In the genomic region with DNA sequence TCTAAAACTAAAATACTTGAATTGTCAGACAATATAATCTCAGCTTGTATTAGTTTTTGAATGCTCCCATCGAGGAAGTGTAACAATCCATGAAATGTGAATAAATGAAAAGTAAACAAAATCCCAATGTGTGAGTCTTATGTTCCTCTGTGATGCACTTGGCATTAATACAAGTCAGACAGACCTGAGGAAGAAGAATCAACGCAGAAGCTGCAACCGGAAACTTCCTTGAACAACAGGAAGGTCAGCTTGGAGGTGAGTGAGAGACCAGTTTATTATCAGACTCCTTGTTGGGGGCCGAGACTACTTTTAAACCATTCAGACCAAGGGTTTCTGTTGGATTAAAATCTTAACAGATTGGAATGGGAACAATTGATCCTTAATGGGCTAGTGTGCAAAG, we compare ENCODE assay signal across 1 cellular context.
TF ChIP-seq lines count a peak whose summit lies in the region.

No MANE protein-coding gene starts in this region.

TF ChIP-seq in K562, 482 proteins besides CTCF, POLR2A, EP300 and RAD21:
- TF ChIP-seq SIRT6 (IDR thresholded peaks at IDR 0.05; ENCODE audit: low read depth, low read length) (no peak), ZNF717 (CRISPR knock-in tag; IDR thresholded peaks at IDR 0.05) (no peak), ZFPM2 (CRISPR knock-in tag; IDR thresholded peaks at IDR 0.05) (no peak), RBM14 (IDR thresholded peaks at IDR 0.05; ENCODE audit: borderline replicate concordance, insufficient read depth, low read depth, low read length) (no peak), ZNF274 (IDR thresholded peaks at IDR 0.05; ENCODE audit: borderline replicate concordance, low read depth, low read length) (no peak), FIP1L1 (IDR thresholded peaks at IDR 0.05; ENCODE audit: low read depth, low read length, poor library complexity, severe bottlenecking) (no peak), MYNN (IDR thresholded peaks at IDR 0.05) (no peak), MYNN (CRISPR knock-in tag; IDR thresholded peaks at IDR 0.05) (no peak)
- TF ChIP-seq, protein P1, sequence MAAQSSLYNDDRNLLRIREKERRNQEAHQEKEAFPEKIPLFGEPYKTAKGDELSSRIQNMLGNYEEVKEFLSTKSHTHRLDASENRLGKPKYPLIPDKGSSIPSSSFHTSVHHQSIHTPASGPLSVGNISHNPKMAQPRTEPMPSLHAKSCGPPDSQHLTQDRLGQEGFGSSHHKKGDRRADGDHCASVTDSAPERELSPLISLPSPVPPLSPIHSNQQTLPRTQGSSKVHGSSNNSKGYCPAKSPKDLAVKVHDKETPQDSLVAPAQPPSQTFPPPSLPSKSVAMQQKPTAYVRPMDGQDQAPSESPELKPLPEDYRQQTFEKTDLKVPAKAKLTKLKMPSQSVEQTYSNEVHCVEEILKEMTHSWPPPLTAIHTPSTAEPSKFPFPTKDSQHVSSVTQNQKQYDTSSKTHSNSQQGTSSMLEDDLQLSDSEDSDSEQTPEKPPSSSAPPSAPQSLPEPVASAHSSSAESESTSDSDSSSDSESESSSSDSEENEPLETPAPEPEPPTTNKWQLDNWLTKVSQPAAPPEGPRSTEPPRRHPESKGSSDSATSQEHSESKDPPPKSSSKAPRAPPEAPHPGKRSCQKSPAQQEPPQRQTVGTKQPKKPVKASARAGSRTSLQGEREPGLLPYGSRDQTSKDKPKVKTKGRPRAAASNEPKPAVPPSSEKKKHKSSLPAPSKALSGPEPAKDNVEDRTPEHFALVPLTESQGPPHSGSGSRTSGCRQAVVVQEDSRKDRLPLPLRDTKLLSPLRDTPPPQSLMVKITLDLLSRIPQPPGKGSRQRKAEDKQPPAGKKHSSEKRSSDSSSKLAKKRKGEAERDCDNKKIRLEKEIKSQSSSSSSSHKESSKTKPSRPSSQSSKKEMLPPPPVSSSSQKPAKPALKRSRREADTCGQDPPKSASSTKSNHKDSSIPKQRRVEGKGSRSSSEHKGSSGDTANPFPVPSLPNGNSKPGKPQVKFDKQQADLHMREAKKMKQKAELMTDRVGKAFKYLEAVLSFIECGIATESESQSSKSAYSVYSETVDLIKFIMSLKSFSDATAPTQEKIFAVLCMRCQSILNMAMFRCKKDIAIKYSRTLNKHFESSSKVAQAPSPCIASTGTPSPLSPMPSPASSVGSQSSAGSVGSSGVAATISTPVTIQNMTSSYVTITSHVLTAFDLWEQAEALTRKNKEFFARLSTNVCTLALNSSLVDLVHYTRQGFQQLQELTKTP (IDR thresholded peaks at IDR 0.05; ENCODE audit: low read depth in 1 of 2, partially characterized antibody in 2 of 2) = no peak
- TF ChIP-seq, protein P2, sequence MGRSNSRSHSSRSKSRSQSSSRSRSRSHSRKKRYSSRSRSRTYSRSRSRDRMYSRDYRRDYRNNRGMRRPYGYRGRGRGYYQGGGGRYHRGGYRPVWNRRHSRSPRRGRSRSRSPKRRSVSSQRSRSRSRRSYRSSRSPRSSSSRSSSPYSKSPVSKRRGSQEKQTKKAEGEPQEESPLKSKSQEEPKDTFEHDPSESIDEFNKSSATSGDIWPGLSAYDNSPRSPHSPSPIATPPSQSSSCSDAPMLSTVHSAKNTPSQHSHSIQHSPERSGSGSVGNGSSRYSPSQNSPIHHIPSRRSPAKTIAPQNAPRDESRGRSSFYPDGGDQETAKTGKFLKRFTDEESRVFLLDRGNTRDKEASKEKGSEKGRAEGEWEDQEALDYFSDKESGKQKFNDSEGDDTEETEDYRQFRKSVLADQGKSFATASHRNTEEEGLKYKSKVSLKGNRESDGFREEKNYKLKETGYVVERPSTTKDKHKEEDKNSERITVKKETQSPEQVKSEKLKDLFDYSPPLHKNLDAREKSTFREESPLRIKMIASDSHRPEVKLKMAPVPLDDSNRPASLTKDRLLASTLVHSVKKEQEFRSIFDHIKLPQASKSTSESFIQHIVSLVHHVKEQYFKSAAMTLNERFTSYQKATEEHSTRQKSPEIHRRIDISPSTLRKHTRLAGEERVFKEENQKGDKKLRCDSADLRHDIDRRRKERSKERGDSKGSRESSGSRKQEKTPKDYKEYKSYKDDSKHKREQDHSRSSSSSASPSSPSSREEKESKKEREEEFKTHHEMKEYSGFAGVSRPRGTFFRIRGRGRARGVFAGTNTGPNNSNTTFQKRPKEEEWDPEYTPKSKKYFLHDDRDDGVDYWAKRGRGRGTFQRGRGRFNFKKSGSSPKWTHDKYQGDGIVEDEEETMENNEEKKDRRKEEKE (IDR thresholded peaks at IDR 0.05; ENCODE audit: borderline replicate concordance in 1 of 2, control insufficient read depth in 1 of 2, low read depth in 2 of 2, low read length in 1 of 2) = no peak
- TF ChIP-seq, protein P3, sequence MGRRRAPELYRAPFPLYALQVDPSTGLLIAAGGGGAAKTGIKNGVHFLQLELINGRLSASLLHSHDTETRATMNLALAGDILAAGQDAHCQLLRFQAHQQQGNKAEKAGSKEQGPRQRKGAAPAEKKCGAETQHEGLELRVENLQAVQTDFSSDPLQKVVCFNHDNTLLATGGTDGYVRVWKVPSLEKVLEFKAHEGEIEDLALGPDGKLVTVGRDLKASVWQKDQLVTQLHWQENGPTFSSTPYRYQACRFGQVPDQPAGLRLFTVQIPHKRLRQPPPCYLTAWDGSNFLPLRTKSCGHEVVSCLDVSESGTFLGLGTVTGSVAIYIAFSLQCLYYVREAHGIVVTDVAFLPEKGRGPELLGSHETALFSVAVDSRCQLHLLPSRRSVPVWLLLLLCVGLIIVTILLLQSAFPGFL (CRISPR knock-in tag; IDR thresholded peaks at IDR 0.05) = no peak
